Comparison of ENCODE assay signal across 8 cellular contexts in genomic region chr10:68560916-68561691, GRCh38. TPM values are rescaled to one million over a fixed set of nuclear protein-coding genes. Genes with fewer than 3 reads are reported as not detected.
DNase-seq lines count a peak whose midpoint lies in the region; ATAC-seq and TF ChIP-seq lines count a peak whose summit lies in the region.

No MANE protein-coding gene starts in this region.

- H3K27me3 ChIP-seq in CD4-positive, alpha-beta T cell (ENCODE audit: control insufficient read depth, insufficient read depth, low read length) = peaks cover 55% of the 10 kb centered on the region

- CTCF ChIA-PET in CD4-positive, alpha-beta T cell (lab: Charles Lee) = no interaction called here

- TF ChIP-seq CTCF in CD4-positive, alpha-beta T cell (IDR thresholded peaks at IDR 0.05) = no peak
- no peak for TF ChIP-seq CTCF in HFFc6 (IDR thresholded peaks at IDR 0.05)

- no peaks in the 10 kb centered on the region for H3K36me3 Mint-ChIP-seq in CD4-positive, alpha-beta T cell (ENCODE audit: low read depth)
- H3K36me3 Mint-ChIP-seq in HFFc6 (ENCODE audit: low read depth) = no peaks in the 10 kb centered on the region; the same call in 1 of the 2 replicates
- no peaks in the 10 kb centered on the region for H3K36me3 Mint-ChIP-seq in activated T-cell treated with anti-CD3 and anti-CD28 coated beads, Interleukin-2, amount 50 U/mL, for 4 hours (ENCODE audit: insufficient read depth)

- H3K4me3 Mint-ChIP-seq in CD4-positive, alpha-beta T cell = peak overlapping the region; percentile 81
- H3K4me3 Mint-ChIP-seq in HFFc6 = peak overlapping the region; percentile 92
- peak overlapping the region; percentile 75 for H3K4me3 Mint-ChIP-seq in activated T-cell treated with anti-CD3 and anti-CD28 coated beads, Interleukin-2, amount 50 U/mL, for 4 hours

- no peak for DNase-seq in CD4-positive, alpha-beta T cell
- no peak for DNase-seq in HFFc6
- DNase-seq in activated T-cell treated with anti-CD3 and anti-CD28 coated beads, Interleukin-2, amount 50 U/mL, for 4 hours = no peak
- no peak for DNase-seq in Right ventricle myocardium superior
- peak; percentile 82 for DNase-seq in posterior vena cava (ENCODE audit: low spot score)
- DNase-seq in HT-29 (ENCODE audit: low spot score) = no peak
- DNase-seq in KBM-7 = no peak

- POLR2A ChIA-PET in CD4-positive, alpha-beta T cell (lab: Charles Lee) = no interaction called here

- intact Hi-C loops in CD4-positive, alpha-beta T cell (cut with DNase I, micrococcal nuclease) = loop anchor here in 1 of 2 experiments (5.0 kb wide), 1 partner anchor 41 kb away; no protein-coding TSS in a partner anchor
- intact Hi-C loops in Right ventricle myocardium superior (cut with DNase I) = no loop called here
- intact Hi-C loops in posterior vena cava (cut with DNase I) = loop anchor here in 1 of 2 donors (5.0 to 10.0 kb wide), 2 partner anchors 36 to 144 kb away; no protein-coding TSS in a partner anchor

- no peaks in the 10 kb centered on the region for H3K9me3 Mint-ChIP-seq in CD4-positive, alpha-beta T cell
- no peaks in the 10 kb centered on the region for H3K9me3 Mint-ChIP-seq in HFFc6
- H3K9me3 Mint-ChIP-seq in activated T-cell treated with anti-CD3 and anti-CD28 coated beads, Interleukin-2, amount 50 U/mL, for 4 hours = no peaks in the 10 kb centered on the region

- no peak overlapping the region for H3K27ac ChIP-seq in CD4-positive, alpha-beta T cell (ENCODE audit: low read depth, low read length)

- H3K9me3 ChIP-seq in CD4-positive, alpha-beta T cell (ENCODE audit: control insufficient read depth, low read length) = no peaks in the 10 kb centered on the region

- H3K27ac Mint-ChIP-seq in CD4-positive, alpha-beta T cell = no peak overlapping the region
- H3K27ac Mint-ChIP-seq in HFFc6 = peak overlapping the region; percentile 65

- no peak for ATAC-seq in CD4-positive, alpha-beta T cell (ENCODE audit: poor library complexity)
- peak; percentile 32 to 45 for ATAC-seq in activated T-cell treated with anti-CD3 and anti-CD28 coated beads, Interleukin-2, amount 50 U/mL, for 4 hours
- peak; percentile 54 for ATAC-seq in Right ventricle myocardium superior (ENCODE audit: poor library complexity)
- ATAC-seq in GM21528 (IDR thresholded peaks at IDR 0.05; ENCODE audit: low FRiP score, unreplicated experiment) = no peak

- peaks cover 30% of the 10 kb centered on the region for H3K4me1 Mint-ChIP-seq in CD4-positive, alpha-beta T cell (ENCODE audit: low read depth)
- H3K4me1 Mint-ChIP-seq in HFFc6 (ENCODE audit: low read depth) = peaks cover 37% of the 10 kb centered on the region
- peaks cover 17% of the 10 kb centered on the region for H3K4me1 Mint-ChIP-seq in activated T-cell treated with anti-CD3 and anti-CD28 coated beads, Interleukin-2, amount 50 U/mL, for 4 hours (ENCODE audit: low read depth)

- peaks cover 78% of the 10 kb centered on the region for H3K27me3 Mint-ChIP-seq in CD4-positive, alpha-beta T cell
- H3K27me3 Mint-ChIP-seq in HFFc6 (ENCODE audit: insufficient read depth) = peaks cover 2% of the 10 kb centered on the region
- H3K27me3 Mint-ChIP-seq in activated T-cell treated with anti-CD3 and anti-CD28 coated beads, Interleukin-2, amount 50 U/mL, for 4 hours (ENCODE audit: low read depth) = peaks cover 47% of the 10 kb centered on the region

- in situ Hi-C loops in KBM-7 (cut with MboI; ENCODE audit: low pct_unique_long_range_greater_than_20kb, low sequenced_read_pairs) = no loop called here

RNA-seq across cellular contexts. Expression of gene TET1, which starts 1.0 kb away (rescaled TPM):
- 1 to 10 TPM; 1.5 TPM for total RNA-seq in CD4-positive, alpha-beta T cell
- total RNA-seq in HFFc6 (2021; fragmentation: NEBNext Ultra II Directional; extraction: Animal tissue kit (Norgen Biotek cat#: 25700)) = 1 to 10 TPM; 2.1 to 2.7 (median 2.5) TPM
- total RNA-seq in activated T-cell treated with anti-CD3 and anti-CD28 coated beads, Interleukin-2, amount 50 U/mL, for 4 hours = under 1 TPM; 0.14 to 0.24 (median 0.23) TPM
- total RNA-seq in Right ventricle myocardium superior (2.9 TPM), posterior vena cava (1 to 10 TPM; 3.2 to 4.3 TPM)
- total RNA-seq in HT-29 (2014; rRNA removed; shearing (Covaris generic)) = under 0.01 and 0.03 TPM in 2 replicates

RNA-seq across cellular contexts. Expression of gene SLC25A16, which starts 33.8 kb away (rescaled TPM):
- 10 to 100 TPM; 28.2 to 29.3 TPM for total RNA-seq in CD4-positive, alpha-beta T cell
- total RNA-seq in HFFc6 (2021; fragmentation: NEBNext Ultra II Directional; extraction: Animal tissue kit (Norgen Biotek cat#: 25700)) = 10 to 100 TPM; 19.4 to 30.8 (median 28.4) TPM
- total RNA-seq in activated T-cell treated with anti-CD3 and anti-CD28 coated beads, Interleukin-2, amount 50 U/mL, for 4 hours = 10 to 100 TPM; 16.0 to 21.4 (median 18.5) TPM
- total RNA-seq in Right ventricle myocardium superior (10.5 TPM), posterior vena cava (10 to 100 TPM; 27.9 to 35.2 TPM)
- 4.9 and 6.4 TPM in 2 replicates for total RNA-seq in HT-29 (2014; rRNA removed; shearing (Covaris generic))

Comparison
In these comparisons a context has a peak if more than half of its experiments do, and no peak if none do; other contexts are left out.
1. ATAC-seq: peak in activated T-cell treated with anti-CD3 and anti-CD28 coated beads, Interleukin-2, amount 50 U/mL, for 4 hours (2 of 2) and Right ventricle myocardium superior (single experiment); none in CD4-positive, alpha-beta T cell (single experiment) and GM21528 (single experiment).
2. Peak in every context shown above with its lines, with median percentiles within 50 percentile points of each other: H3K4me3 Mint-ChIP-seq.